16 cellular contexts compared by ENCODE assay signal in the genomic region with DNA sequence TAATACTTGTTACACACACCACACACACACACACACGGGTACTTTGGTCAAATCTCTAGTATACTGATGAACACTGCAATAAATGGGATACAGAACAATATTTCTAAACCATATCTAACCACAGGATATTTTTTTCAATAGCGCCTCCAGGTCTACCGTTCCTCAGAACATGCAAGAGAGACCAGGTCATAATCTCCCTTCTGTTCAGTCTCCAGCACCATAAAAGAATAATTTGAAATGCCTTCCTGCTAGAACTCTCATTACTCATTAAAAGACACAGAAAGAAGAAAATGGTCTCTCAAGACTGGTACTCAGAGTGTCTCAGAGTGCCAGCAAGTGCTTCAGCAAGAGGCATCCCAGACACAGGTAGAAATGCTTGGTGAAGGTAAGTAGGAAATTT. TPM values are rescaled to one million over a fixed set of nuclear protein-coding genes. Genes with fewer than 3 reads are reported as not detected.
"Had no signal": no experiment of that assay in that cellular context is flagged by ENCODE, and none has a peak within 500 bp of the region (broad histone marks: within the 10 kb centered on the region; RNA-seq: fewer than 3 reads in every experiment).

No MANE protein-coding gene starts in this region.

- H3K4me1 ChIP-seq: ascending aorta, lower lobe of right lung had no signal

- H3K27me3 ChIP-seq: ascending aorta, esophagus muscularis mucosa, sigmoid colon had no signal

- ATAC-seq: lower lobe of right lung; natural killer cell treated with Interleukin-12 subunit alpha and Interleukin-12 subunit beta and Interleukin-15 and Interleukin-18, amount 100 ng/mL, for 72 hours; stimulated activated naive B cell treated with anti-CD40 and anti-IgM and Interleukin-4, amounts not matched to agents 10 μg/mL and 1 μg/mL and 100 μg/mL, for 72 hours had no signal

- DNase-seq: activated CD4-positive, alpha-beta T cell treated with anti-CD3 and anti-CD28 coated beads, Interleukin-2, amount 10 ng/mL, durations not matched to agents 7 days and 5 days; activated CD8-positive, alpha-beta memory T cell treated with anti-CD3 and anti-CD28 coated beads, Interleukin-2, amount 50 U/mL, for 48 hours; activated effector memory CD4-positive, alpha-beta T cell treated with Interleukin-2 at 50 U/mL for 16 hours; activated naive CD4-positive, alpha-beta T cell treated with anti-CD3 and anti-CD28 coated beads, Interleukin-2, amount 50 U/mL, for 16 hours; activated T-cell treated with anti-CD3 and anti-CD28 coated beads, Interleukin-2, amount 50 U/mL, for 48 hours; cerebellar nuclear complex; effector CD4-positive, alpha-beta T cell; lower lobe of right lung; sigmoid colon; stimulated activated naive B cell treated with anti-CD40 and anti-IgM and Interleukin-4, amounts not matched to agents 10 μg/mL and 1 μg/mL and 100 μg/mL, for 72 hours had no signal

- H3K9me3 ChIP-seq: ascending aorta, esophagus muscularis mucosa, lower lobe of right lung, thoracic aorta had no signal

- H3K36me3 Mint-ChIP-seq: natural killer cell treated with Interleukin-12 subunit alpha and Interleukin-12 subunit beta and Interleukin-15 and Interleukin-18, amount 100 ng/mL, for 72 hours; stimulated activated naive B cell treated with anti-CD40 and anti-IgM and Interleukin-4, amounts not matched to agents 10 μg/mL and 1 μg/mL and 100 μg/mL, for 72 hours; T-cell had no signal

- H3K9me3 Mint-ChIP-seq: natural killer cell treated with Interleukin-12 subunit alpha and Interleukin-12 subunit beta and Interleukin-15 and Interleukin-18, amount 100 ng/mL, for 72 hours had no signal

- H3K4me3 Mint-ChIP-seq: activated CD4-positive, alpha-beta T cell treated with anti-CD3 and anti-CD28 coated beads, Interleukin-2, amount 10 ng/mL, durations not matched to agents 7 days and 5 days; activated CD8-positive, alpha-beta T cell treated with anti-CD3 and anti-CD28 coated beads, Interleukin-2, amount 10 ng/mL, durations not matched to agents 7 days and 5 days; natural killer cell treated with Interleukin-12 subunit alpha and Interleukin-12 subunit beta and Interleukin-15 and Interleukin-18, amount 100 ng/mL, for 72 hours; stimulated activated naive B cell treated with anti-CD40 and anti-IgM and Interleukin-4, amounts not matched to agents 10 μg/mL and 1 μg/mL and 100 μg/mL, for 72 hours; T-cell had no signal

- H3K27ac Mint-ChIP-seq: activated CD4-positive, alpha-beta T cell treated with anti-CD3 and anti-CD28 coated beads, Interleukin-2, amount 10 ng/mL, durations not matched to agents 7 days and 5 days; activated CD8-positive, alpha-beta T cell treated with anti-CD3 and anti-CD28 coated beads, Interleukin-2, amount 10 ng/mL, durations not matched to agents 7 days and 5 days; natural killer cell treated with Interleukin-12 subunit alpha and Interleukin-12 subunit beta and Interleukin-15 and Interleukin-18, amount 100 ng/mL, for 72 hours; stimulated activated naive B cell treated with anti-CD40 and anti-IgM and Interleukin-4, amounts not matched to agents 10 μg/mL and 1 μg/mL and 100 μg/mL, for 72 hours had no signal

- H3K27ac ChIP-seq: ascending aorta, esophagus muscularis mucosa, lower lobe of right lung, sigmoid colon, thoracic aorta had no signal

RNA-seq across cellular contexts. Expression of gene SLC44A3, which starts 11.5 kb away (rescaled TPM):
- total RNA-seq: activated CD8-positive, alpha-beta T cell treated with anti-CD3 and anti-CD28 coated beads, Interleukin-2, amount 10 ng/mL, durations not matched to agents 7 days and 5 days; ascending aorta; natural killer cell treated with Interleukin-12 subunit alpha and Interleukin-12 subunit beta and Interleukin-15 and Interleukin-18, amount 100 ng/mL, for 72 hours had no signal
